ENCODE assay signal across 8 cellular contexts in genomic region chr19:9818175-9818733, GRCh38. TPM values are rescaled to one million over a fixed set of nuclear protein-coding genes. Genes with fewer than 3 reads are reported as not detected.
DNase-seq lines count a peak whose midpoint lies in the region; ATAC-seq and TF ChIP-seq lines count a peak whose summit lies in the region.

No MANE protein-coding gene starts in this region.

- TF ChIP-seq CTCF in AG10803 (conservative IDR thresholded peaks at IDR 0.05; ENCODE audit: low read length) = no peak

- H3K27me3 ChIP-seq in muscle layer of colon (ENCODE audit: control insufficient read depth in 1 of 2, insufficient read depth in 2 of 2, low read length in 2 of 2) = no peaks in the 10 kb centered on the region

- peak overlapping the region; percentile 98 for H3K27ac ChIP-seq in muscle layer of colon (ENCODE audit: low read depth, low read length)

- peaks cover 9 to 14% (median 11%) of the 10 kb centered on the region in 3 donors for H3K4me1 Mint-ChIP-seq in IgD-negative memory B cell
- peaks cover 28% of the 10 kb centered on the region for H3K4me1 Mint-ChIP-seq in central memory CD8-positive, alpha-beta T cell

- peak overlapping the region; percentile 81 to 96 (median 93) for H3K4me3 Mint-ChIP-seq in IgD-negative memory B cell
- H3K4me3 Mint-ChIP-seq in central memory CD8-positive, alpha-beta T cell = peak overlapping the region; percentile 86

- peaks cover 3 to 7% (median 6%) of the 10 kb centered on the region in 3 donors for H3K9me3 Mint-ChIP-seq in IgD-negative memory B cell
- no peaks in the 10 kb centered on the region for H3K9me3 Mint-ChIP-seq in central memory CD8-positive, alpha-beta T cell

- no peaks in the 10 kb centered on the region for H3K9me3 ChIP-seq in muscle layer of colon (ENCODE audit: low read length)

- DNase-seq in AG10803 (ENCODE audit: low read depth) (no peak), SIG-M5 (lab: John Stamatoyannopoulos, UW) (no peak)
- DNase-seq in central memory CD8-positive, alpha-beta T cell (ENCODE audit: low spot score in 2 of 2) = no peak
- DNase-seq in stimulated activated CD4-positive, alpha-beta T cell treated with anti-CD3 and anti-CD28 coated beads, Interleukin-4, amount 100 ng/mL, for 4 hours = no peak

- no peak for ATAC-seq in central memory CD8-positive, alpha-beta T cell (replicated peaks; ENCODE audit: extremely low read depth, poor library complexity, severe bottlenecking)
- ATAC-seq in HG02981 (IDR thresholded peaks at IDR 0.05; ENCODE audit: unreplicated experiment) (no peak), HG02798 (IDR thresholded peaks at IDR 0.05; ENCODE audit: poor library complexity, unreplicated experiment) (no peak)

- no peaks in the 10 kb centered on the region for H3K27me3 Mint-ChIP-seq in IgD-negative memory B cell
- no peaks in the 10 kb centered on the region for H3K27me3 Mint-ChIP-seq in central memory CD8-positive, alpha-beta T cell

- peak overlapping the region; percentile 89 for H3K9ac ChIP-seq in muscle layer of colon (ENCODE audit: low read length)

- peaks cover 9% of the 10 kb centered on the region for H3K36me3 Mint-ChIP-seq in IgD-negative memory B cell
- peaks cover 16% of the 10 kb centered on the region for H3K36me3 Mint-ChIP-seq in central memory CD8-positive, alpha-beta T cell (ENCODE audit: insufficient read depth)

- H3K36me3 ChIP-seq in muscle layer of colon (ENCODE audit: insufficient read depth, low read length) = peaks cover 4% of the 10 kb centered on the region

- H3K4me3 ChIP-seq in AG10803 (ENCODE audit: low read length) = peak overlapping the region; percentile 97
- H3K4me3 ChIP-seq in muscle layer of colon (ENCODE audit: low read depth in 1 of 2, low read length in 2 of 2) = peak overlapping the region; percentile 55 to 98

- peak overlapping the region; percentile 86 to 97 (median 93) for H3K27ac Mint-ChIP-seq in IgD-negative memory B cell
- H3K27ac Mint-ChIP-seq in central memory CD8-positive, alpha-beta T cell (ENCODE audit: low read depth) = peak overlapping the region; percentile 77

- peaks cover 12% of the 10 kb centered on the region for H3K4me1 ChIP-seq in muscle layer of colon (ENCODE audit: insufficient read depth, low read length)

RNA-seq across cellular contexts. Expression of gene FBXL12, which starts 0.6 kb away (rescaled TPM):
- 10.4 TPM for polyA plus RNA-seq in IgD-negative memory B cell

RNA-seq across cellular contexts. Expression of gene UBL5, which starts 9.5 kb away (rescaled TPM):
- 592 TPM for polyA plus RNA-seq in IgD-negative memory B cell

RNA-seq across cellular contexts. Expression of gene PIN1, which starts 16.9 kb away (rescaled TPM):
- 77.4 TPM for polyA plus RNA-seq in IgD-negative memory B cell

RNA-seq across cellular contexts. Expression of gene ZNF846, which starts 49.7 kb away (rescaled TPM):
- polyA plus RNA-seq in IgD-negative memory B cell = 6.3 TPM
